In genomic region chr1:156164465-156164831, GRCh38 we compare ENCODE assay signal across 15 cellular contexts. TPM values are rescaled to one million over a fixed set of nuclear protein-coding genes. Genes with fewer than 3 reads are reported as not detected.
A peak's percentile ranks its signal among the peaks of the same experiment; 100 is the strongest.
DNase-seq lines count a peak whose midpoint lies in the region; ATAC-seq and TF ChIP-seq lines count a peak whose summit lies in the region.
"Had no signal": no experiment of that assay in that cellular context is flagged by ENCODE, and none has a peak within 500 bp of the region (broad histone marks: within the 10 kb centered on the region; RNA-seq: fewer than 3 reads in every experiment).

No MANE protein-coding gene starts in this region.

- H3F3A ChIP-seq in PC-3 (ENCODE audit: low read length, unreplicated experiment) = no peaks in the 10 kb centered on the region

- H3K9me2 ChIP-seq in PC-3 (replicated peaks; ENCODE audit: low read length) = no peaks in the 10 kb centered on the region

- H3K27me3 ChIP-seq in PC-3 (ENCODE audit: low read length) = no peaks in the 10 kb centered on the region
- H3K27me3 ChIP-seq in foreskin keratinocyte = no peaks in the 10 kb centered on the region
- no peaks in the 10 kb centered on the region for H3K27me3 ChIP-seq in aorta (ENCODE audit: control insufficient read depth in 1 of 2, insufficient read depth in 2 of 2, low read length in 1 of 2)
- H3K27me3 ChIP-seq: BE2C had no signal

- H3K4me1 ChIP-seq in PC-3 (ENCODE audit: insufficient read depth, low read length) (peaks cover 12% of the 10 kb centered on the region), foreskin keratinocyte (peaks cover 9% of the 10 kb centered on the region), aorta (ENCODE audit: control insufficient read depth in 1 of 2, insufficient read depth in 2 of 2, low read length in 2 of 2) (no peaks in the 10 kb centered on the region)
- H3K4me1 ChIP-seq: A549 had no signal

- TF ChIP-seq CTCF in PC-3 (conservative IDR thresholded peaks at IDR 0.05; ENCODE audit: low read depth, low read length) = no peak
- TF ChIP-seq CTCF in foreskin keratinocyte (conservative IDR thresholded peaks at IDR 0.05) = no peak

- CTCF ChIA-PET in PC-3 (lab: Charles Lee) = interaction anchor here (0.6 to 0.8 kb wide), 2 partner anchors 19 to 61 kb away, joined by 3 read pairs; no protein-coding TSS in a partner anchor

- peak overlapping the region; percentile 46 for H3K4me2 ChIP-seq in PC-3 (ENCODE audit: low read length)
- H3K4me2 ChIP-seq: A549 had no signal

- no peaks in the 10 kb centered on the region for H4K20me1 ChIP-seq in PC-3 (ENCODE audit: low read length)

- H3K27ac ChIP-seq in PC-3 (ENCODE audit: low read length) (peak overlapping the region; percentile 8; the same call in 1 of the 2 replicates), foreskin keratinocyte (peak overlapping the region; percentile 61), aorta (ENCODE audit: low read depth in 1 of 2, low read length in 2 of 2) (no peak overlapping the region)
- H3K27ac ChIP-seq: A549 had no signal

- no peak overlapping the region for H3K9ac ChIP-seq in PC-3 (ENCODE audit: low read length)

- WGBS in aorta, 2 donors = 71% methylated on average over 4 of the region's 4 CpGs

- H3K4me3 ChIP-seq in PC-3 (ENCODE audit: low read length) (no peak overlapping the region), aorta (ENCODE audit: low read length in 2 of 2) (no peak overlapping the region)
- H3K4me3 ChIP-seq: A549 had no signal

- no peaks in the 10 kb centered on the region for H3K9me3 ChIP-seq in PC-3 (ENCODE audit: low read length)
- no peaks in the 10 kb centered on the region for H3K9me3 ChIP-seq in aorta (ENCODE audit: control insufficient read depth, low read length)
- H3K9me3 ChIP-seq: BE2C had no signal

- DNase-seq in NCI-H526 (lab: John Stamatoyannopoulos, UW) = peak; percentile 44 to 64
- peak; percentile 44 for DNase-seq in PC-3
- no peak for DNase-seq in foreskin keratinocyte
- peak; percentile 48 for DNase-seq in stromal cell of bone marrow (ENCODE audit: low read depth)
- DNase-seq in aorta = no peak
- DNase-seq: BE2C; CD8-positive, alpha-beta T cell; COR-L47; DMS153; DMS79 treated with DMSO at 0.1 percent for 48 hours; EL; HCEC 1CT; HFFc6 had no signal

- no peaks in the 10 kb centered on the region for H3K36me3 ChIP-seq in PC-3 (ENCODE audit: low read depth, low read length)
- no peaks in the 10 kb centered on the region for H3K36me3 ChIP-seq in aorta (ENCODE audit: control insufficient read depth in 1 of 2, insufficient read depth in 2 of 2, low read length in 1 of 2)
- H3K36me3 ChIP-seq: BE2C had no signal

- POLR2A ChIA-PET in PC-3 (lab: Charles Lee; ENCODE audit: unreplicated experiment) = interaction anchor here (0.6 kb wide), 5 partner anchors 17 to 159 kb away, joined by 3 to 10 read pairs (median 4); partner anchors contain the start of gene LMNA

- H2AFZ ChIP-seq in PC-3 (ENCODE audit: low read length) = no peak overlapping the region; the same call in 1 of the 2 replicates

- intact Hi-C loops in PC-3 (cut with micrococcal nuclease) (no loop called here), aorta (cut with DNase I) (loop anchor here in 1 of 2 donors (5.0 kb wide), 1 partner anchor 48 kb away; the partner anchor contains the start of gene PMF1)

- peak; percentile 84 for ATAC-seq in PC-3
- ATAC-seq in foreskin keratinocyte = no peak
- no peak for ATAC-seq in aorta (ENCODE audit: low FRiP score)
- no peak for ATAC-seq in GM21390 (IDR thresholded peaks at IDR 0.05; ENCODE audit: unreplicated experiment)
- ATAC-seq: A549; CD8-positive, alpha-beta T cell had no signal

- no peaks in the 10 kb centered on the region for H3K79me2 ChIP-seq in PC-3 (ENCODE audit: low read length)

- BruUV-seq in PC-3 (replicated peaks; lab: Mats Ljungman, UMichigan) = no TSS peak

RNA-seq across cellular contexts. Expression of gene SEMA4A, which starts 11.1 kb away (rescaled TPM):
- 5.8 and 13.1 TPM in 2 replicates for total RNA-seq in PC-3 (2014; rRNA removed)
- 9.7 and 9.9 TPM in 2 replicates for total RNA-seq in foreskin keratinocyte
- 9.3 TPM in 2 replicates for polyA plus RNA-seq in foreskin keratinocyte
- 10 to 100 TPM in 1 of 2 donors, 1 to 10 TPM in 1; 8.9 to 20.0 TPM for total RNA-seq in aorta
- polyA plus RNA-seq in aorta = 1 to 10 TPM; 3.0 to 4.7 TPM

RNA-seq across cellular contexts. Expression of gene SLC25A44, which starts 29.5 kb away (rescaled TPM):
- total RNA-seq in PC-3 (2014; rRNA removed) = 28.1 and 33.1 TPM in 2 replicates
- 18.4 and 18.5 TPM in 2 replicates for total RNA-seq in foreskin keratinocyte
- polyA plus RNA-seq in foreskin keratinocyte = 12.4 and 14.2 TPM in 2 replicates
- total RNA-seq in aorta = 10 to 100 TPM; 15.7 to 18.6 TPM
- polyA plus RNA-seq in aorta = 10 to 100 TPM in 1 of 2 donors, 1 to 10 TPM in 1; 8.6 to 10.2 TPM

RNA-seq across cellular contexts. Expression of gene PMF1, which starts 48.4 kb away (rescaled TPM):
- total RNA-seq in PC-3 (2014; rRNA removed) = 131 and 163 TPM in 2 replicates
- total RNA-seq in foreskin keratinocyte = 54.7 and 56.2 TPM in 2 replicates
- 75.0 and 76.1 TPM in 2 replicates for polyA plus RNA-seq in foreskin keratinocyte
- 10 to 100 TPM; 31.4 to 38.5 TPM for total RNA-seq in aorta
- 10 to 100 TPM; 29.6 to 65.0 TPM for polyA plus RNA-seq in aorta

RNA-seq across cellular contexts. Expression of gene LMNA, which starts 49.9 kb away (rescaled TPM):
- total RNA-seq in PC-3 (2014; rRNA removed) = 864 and 1,095 TPM in 2 replicates
- total RNA-seq in foreskin keratinocyte = 816 and 822 TPM in 2 replicates
- polyA plus RNA-seq in foreskin keratinocyte = 810 and 877 TPM in 2 replicates
- total RNA-seq in aorta = 1,000 to 10,000 TPM in 1 of 2 donors, 100 to 1,000 TPM in 1; 497 to 1,067 TPM
- 100 to 1,000 TPM in 1 of 2 donors, 10 to 100 TPM in 1; 94.3 to 378 TPM for polyA plus RNA-seq in aorta

Comparison
In these comparisons a context has a peak if more than half of its experiments do, and no peak if none do; other contexts are left out.
1. DNase-seq: peak in NCI-H526 (2 of 2), PC-3 (single experiment) and stromal cell of bone marrow (single experiment); none in foreskin keratinocyte (0 of 2) and aorta (0 of 2).
2. H3K27ac ChIP-seq: peak in PC-3 (single experiment) and foreskin keratinocyte (single experiment); none in aorta (0 of 2).